5 cellular contexts compared by ENCODE assay signal in the genomic region with DNA sequence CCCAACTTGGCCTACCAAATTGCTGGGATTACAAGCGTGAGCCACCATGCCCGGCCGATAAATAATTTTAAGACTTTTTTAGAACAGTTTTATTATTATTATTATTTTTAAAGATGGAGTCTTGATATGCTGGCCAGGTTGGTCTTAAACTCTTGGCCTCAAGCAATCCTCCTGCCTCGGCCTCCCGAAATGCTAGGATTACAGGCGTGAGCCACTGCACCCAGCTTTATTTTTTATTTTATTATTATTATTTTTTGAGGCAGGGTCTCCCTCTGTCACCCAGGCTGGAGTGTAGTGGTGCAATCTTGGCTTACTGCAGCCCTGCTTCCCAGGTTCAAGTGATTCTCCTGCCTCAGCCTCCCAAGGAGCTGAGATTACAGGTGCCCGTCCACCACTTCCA. TPM values are rescaled to one million over a fixed set of nuclear protein-coding genes. Genes with fewer than 3 reads are reported as not detected.
"Had no signal": no experiment of that assay in that cellular context is flagged by ENCODE, and none has a peak within 500 bp of the region (broad histone marks: within the 10 kb centered on the region; RNA-seq: fewer than 3 reads in every experiment).

No MANE protein-coding gene starts in this region.

RNA-seq across cellular contexts. Expression of a gene that starts 1.7 kb away (rescaled TPM):
- total RNA-seq: HT-29, HT1080, IMR-90, K562 had no signal

RNA-seq across cellular contexts. Expression of a gene that starts 16.7 kb away (rescaled TPM):
- total RNA-seq: HepG2, HT-29, HT1080, IMR-90 had no signal

RNA-seq across cellular contexts. Expression of a gene that starts 27.3 kb away (rescaled TPM):
- total RNA-seq: HepG2, HT-29, HT1080, IMR-90, K562 had no signal
